Comparison of ENCODE assay signal across 21 cellular contexts in the genomic region with DNA sequence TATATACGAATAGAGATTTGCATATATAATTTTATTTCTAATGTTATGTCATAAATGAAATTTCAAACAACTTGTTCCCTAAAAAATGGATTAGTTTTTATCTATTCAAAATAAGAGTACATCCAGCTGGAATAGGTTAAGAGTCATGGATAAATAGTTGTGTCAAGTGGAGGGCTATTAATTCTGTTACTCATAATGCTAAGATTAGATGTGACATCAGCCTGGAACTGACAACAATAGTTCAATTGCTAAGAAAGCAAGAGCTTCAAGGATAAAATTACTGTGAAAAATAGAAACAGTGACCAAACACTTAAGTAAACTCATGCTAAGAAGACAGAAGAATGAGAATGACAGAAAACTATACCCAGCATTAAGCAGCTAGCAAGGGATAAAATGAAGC.
DNase-seq lines count a peak whose midpoint lies in the region; TF ChIP-seq lines count a peak whose summit lies in the region.
"Had no signal": no experiment of that assay in that cellular context is flagged by ENCODE, and none has a peak within 500 bp of the region (broad histone marks: within the 10 kb centered on the region; RNA-seq: fewer than 3 reads in every experiment).

No MANE protein-coding gene starts in this region.

- no peak for TF ChIP-seq CTCF in RWPE1 (conservative IDR thresholded peaks at IDR 0.05; ENCODE audit: low read depth)
- no peak for TF ChIP-seq CTCF in osteoblast (IDR thresholded peaks at IDR 0.05; ENCODE audit: extremely low read depth, low read depth, low read length)
- no peak for TF ChIP-seq CTCF in chondrocyte (IDR thresholded peaks at IDR 0.05)

- DNase-seq in LHCN-M2 (ENCODE audit: low read depth) (peak; percentile 82), RWPE1 (ENCODE audit: low spot score) (peak; percentile 1), fibroblast of peridontal ligament (ENCODE audit: extremely low read depth) (peak; percentile 11), renal cortical epithelial cell (ENCODE audit: low read depth) (peak; percentile 27), osteoblast (ENCODE audit: insufficient read length, low spot score, missing footprints) (no peak), chondrocyte (ENCODE audit: low spot score) (no peak)
- DNase-seq in effector memory CD4-positive, alpha-beta T cell = no peak
- no peak for DNase-seq in activated CD4-positive, alpha-beta T cell treated with anti-CD3 and anti-CD28 coated beads for 1 hour
- DNase-seq: activated CD4-positive, alpha-beta T cell treated with anti-CD3 and anti-CD28 coated beads, Interleukin-2, amount 50 U/mL, for 4 hours; activated naive CD4-positive, alpha-beta T cell; activated T-cell treated with anti-CD3 and anti-CD28 coated beads for 4 hours; anterior cingulate cortex; effector memory CD8-positive, alpha-beta T cell; GDM1; heart right ventricle; Karpas-422; NCI-H1105 treated with DMSO at 0.1 percent for 48 hours; NK-92 treated with Interleukin-12 subunit alpha and Interleukin-12 subunit beta, amount 100 ng/mL, for 24 hours had no signal

- no peak overlapping the region for H3K4me2 ChIP-seq in osteoblast (ENCODE audit: insufficient read depth, low read length)
- H3K4me2 ChIP-seq: BLaER1, GM23338 had no signal

- peaks cover 6% of the 10 kb centered on the region for H3K27me3 Mint-ChIP-seq in chondrocyte (ENCODE audit: low read depth)
- H3K27me3 Mint-ChIP-seq: effector memory CD8-positive, alpha-beta T cell had no signal

- no peaks in the 10 kb centered on the region for H3K9me3 ChIP-seq in osteoblast (ENCODE audit: low read depth, low read length)
- H3K9me3 ChIP-seq in effector memory CD4-positive, alpha-beta T cell (ENCODE audit: control insufficient read depth, low read length) = no peaks in the 10 kb centered on the region
- H3K9me3 ChIP-seq: BLaER1 had no signal

- H3K36me3 ChIP-seq in osteoblast (ENCODE audit: insufficient read depth, low read length) = no peaks in the 10 kb centered on the region
- no peaks in the 10 kb centered on the region for H3K36me3 ChIP-seq in effector memory CD4-positive, alpha-beta T cell (ENCODE audit: control insufficient read depth, insufficient read depth, low read length)
- H3K36me3 ChIP-seq: BLaER1, heart right ventricle had no signal

- no peaks in the 10 kb centered on the region for H3K79me2 ChIP-seq in osteoblast (ENCODE audit: insufficient read depth, low read length)

- no peaks in the 10 kb centered on the region for H3K36me3 Mint-ChIP-seq in chondrocyte (ENCODE audit: low read depth)

- H3K9me3 Mint-ChIP-seq in chondrocyte (ENCODE audit: low read depth) = peaks cover 4% of the 10 kb centered on the region
- H3K9me3 Mint-ChIP-seq: GM23338 had no signal

- H3K4me1 ChIP-seq in osteoblast (ENCODE audit: insufficient read depth, low read length) = no peaks in the 10 kb centered on the region
- H3K4me1 ChIP-seq in effector memory CD4-positive, alpha-beta T cell (ENCODE audit: control insufficient read depth, insufficient read depth, low read length, poor library complexity, severe bottlenecking) = no peaks in the 10 kb centered on the region
- H3K4me1 ChIP-seq: BLaER1 had no signal

- POLR2A ChIA-PET in RWPE1 (lab: Yijun Ruan, JAX; ENCODE audit: low non-redundant PET) = no interaction called here

- CTCF ChIA-PET in RWPE1 (lab: Yijun Ruan, JAX) = no interaction called here

- H3K4me3 Mint-ChIP-seq in chondrocyte (ENCODE audit: unreplicated experiment) = no peak overlapping the region
- H3K4me3 Mint-ChIP-seq: effector memory CD8-positive, alpha-beta T cell; GM23338; neural crest cell had no signal

- no peak overlapping the region for H3K4me3 ChIP-seq in osteoblast (ENCODE audit: insufficient read depth, low read length)
- H3K4me3 ChIP-seq in effector memory CD4-positive, alpha-beta T cell (ENCODE audit: insufficient read depth, low read depth, low read length, poor library complexity, severe bottlenecking) = no peak overlapping the region
- H3K4me3 ChIP-seq: BLaER1, GM23338, heart right ventricle had no signal

- H3K4me1 Mint-ChIP-seq in chondrocyte (ENCODE audit: low read depth) = no peaks in the 10 kb centered on the region
- H3K4me1 Mint-ChIP-seq: GM23338, neural crest cell had no signal

- H3K27ac Mint-ChIP-seq in chondrocyte (ENCODE audit: unreplicated experiment) = no peak overlapping the region
- H3K27ac Mint-ChIP-seq: effector memory CD8-positive, alpha-beta T cell; GM23338 had no signal

- no peak overlapping the region for H2AFZ ChIP-seq in osteoblast (ENCODE audit: low read length)
- H2AFZ ChIP-seq: GM23338 had no signal

- no peaks in the 10 kb centered on the region for H4K20me1 ChIP-seq in osteoblast (ENCODE audit: insufficient read depth, low read length)
- H4K20me1 ChIP-seq: BLaER1 had no signal

- no peaks in the 10 kb centered on the region for H3K27me3 ChIP-seq in osteoblast (ENCODE audit: insufficient read depth, low read length)
- H3K27me3 ChIP-seq in effector memory CD4-positive, alpha-beta T cell (replicated peaks; ENCODE audit: control insufficient read depth, insufficient read depth, low read length, poor library complexity, severe bottlenecking) = no peaks in the 10 kb centered on the region
- H3K27me3 ChIP-seq: BLaER1, heart right ventricle had no signal

- H3K27ac ChIP-seq in RWPE1 (no peak overlapping the region), osteoblast (ENCODE audit: low read depth, low read length) (no peak overlapping the region)
- no peak overlapping the region for H3K27ac ChIP-seq in effector memory CD4-positive, alpha-beta T cell (ENCODE audit: insufficient read depth, low read length, poor library complexity, severe bottlenecking)
- H3K27ac ChIP-seq: BLaER1, heart right ventricle had no signal

Comparison
In these comparisons a context has a peak if more than half of its experiments do, and no peak if none do; other contexts are left out.
1. DNase-seq: peak in LHCN-M2 (single experiment), RWPE1 (single experiment), fibroblast of peridontal ligament (single experiment) and renal cortical epithelial cell (single experiment); none in osteoblast (single experiment), chondrocyte (single experiment), effector memory CD4-positive, alpha-beta T cell (0 of 3) and activated CD4-positive, alpha-beta T cell treated with anti-CD3 and anti-CD28 coated beads for 1 hour (single experiment).